Comparison of ENCODE assay signal across 20 cellular contexts in the genomic region with DNA sequence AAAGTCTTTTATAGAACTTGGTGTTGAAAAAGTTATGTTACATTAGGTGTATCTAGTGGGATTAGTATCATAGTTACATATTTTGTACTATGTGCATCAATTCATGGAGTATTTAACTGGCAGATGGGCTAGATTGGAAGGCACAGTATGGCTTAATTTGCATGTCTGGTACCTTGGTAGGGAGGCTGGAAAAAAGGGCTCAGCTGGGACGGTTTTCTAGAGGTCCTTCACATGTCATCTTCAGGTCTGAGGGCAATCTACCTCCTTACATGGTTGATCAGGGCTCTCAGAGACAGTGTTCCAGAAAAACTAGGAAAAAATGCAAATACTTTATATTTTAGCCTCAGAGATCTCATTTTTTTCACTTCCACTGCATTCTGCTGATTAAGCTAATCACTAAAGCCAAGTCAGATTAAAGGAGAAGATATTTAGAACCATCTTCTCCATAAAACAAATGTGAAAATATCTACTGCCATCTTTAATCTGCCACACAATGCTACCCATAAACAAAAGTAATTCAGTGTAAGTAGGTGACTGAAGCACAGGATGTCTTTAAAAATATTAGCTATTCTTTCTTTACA.
DNase-seq lines count a peak whose midpoint lies in the region; ATAC-seq, FAIRE-seq and TF ChIP-seq lines count a peak whose summit lies in the region.
"Had no signal": no experiment of that assay in that cellular context is flagged by ENCODE, and none has a peak within 500 bp of the region (broad histone marks: within the 10 kb centered on the region; RNA-seq: fewer than 3 reads in every experiment).

No MANE protein-coding gene starts in this region.

- H3K36me3 ChIP-seq in IMR-90 (ENCODE audit: control insufficient read depth, insufficient read depth, low read length) (no peaks in the 10 kb centered on the region), kidney (ENCODE audit: control insufficient read depth in 1 of 2, insufficient read depth in 2 of 2, low read length in 2 of 2) (no peaks in the 10 kb centered on the region)

- no peak overlapping the region for H3K14ac ChIP-seq in IMR-90 (replicated peaks; ENCODE audit: low read depth, low read length)

- no peak overlapping the region for H2BK20ac ChIP-seq in IMR-90 (ENCODE audit: low read depth, low read length)

- H2AK9ac ChIP-seq in IMR-90 (replicated peaks; ENCODE audit: low read depth, low read length, poor library complexity) = no peak overlapping the region

- H2AK5ac ChIP-seq in IMR-90 (ENCODE audit: low read depth, low read length) = no peak overlapping the region

- WGBS in IMR-90 (ENCODE audit: extremely low coverage in 2 of 2, insufficient read length in 1 of 2), 2 experiments = no CpG with 5 or more reads among the region's 1 CpG

- no peaks in the 10 kb centered on the region for H3K79me1 ChIP-seq in IMR-90 (ENCODE audit: low read depth in 1 of 2, low read length in 2 of 2)

- H2BK15ac ChIP-seq in IMR-90 (ENCODE audit: low read depth, low read length) = no peak overlapping the region

- H3K4me2 ChIP-seq in IMR-90 (ENCODE audit: low read depth, low read length) = no peak overlapping the region

- CTCF ChIA-PET in IMR-90 (lab: Yijun Ruan, JAX) = interaction anchor here (0.8 kb wide), 1 partner anchor 42 kb away, joined by 3 read pairs; no protein-coding TSS in a partner anchor

- no peak overlapping the region for H3K4ac ChIP-seq in IMR-90 (ENCODE audit: low read depth, low read length)

- peak; percentile 21 for FAIRE-seq in D721Med (lab: Jason Lieb, UNC)
- FAIRE-seq in kidney (lab: Jason Lieb, UNC) = no peak
- FAIRE-seq: A204.1, GM12892, GM18507, HTR-8/SVneo had no signal

- H3K27me3 ChIP-seq in IMR-90 (ENCODE audit: control insufficient read depth, insufficient read depth, low read length) = no peaks in the 10 kb centered on the region

- no peak overlapping the region for H4K5ac ChIP-seq in IMR-90 (ENCODE audit: low read depth, low read length)

- TF ChIP-seq CTCF in D721Med (IDR thresholded peaks at IDR 0.05; ENCODE audit: insufficient read depth, missing control alignments) (no peak), IMR-90 (conservative IDR thresholded peaks at IDR 0.05; ENCODE audit: low read depth, low read length) (no peak), kidney (IDR thresholded peaks at IDR 0.05; ENCODE audit: borderline replicate concordance, extremely low read depth, insufficient read depth) (no peak)

- H3K9me3 ChIP-seq in IMR-90 (ENCODE audit: control insufficient read depth, insufficient read depth, low read length) = no peaks in the 10 kb centered on the region
- H3K9me3 ChIP-seq in kidney (ENCODE audit: control insufficient read depth in 1 of 2, low read length in 2 of 2) = no peaks in the 10 kb centered on the region
- H3K9me3 ChIP-seq: Caco-2 had no signal

- H3K4me3 ChIP-seq in IMR-90 (ENCODE audit: insufficient read depth, low read depth, low read length) (no peak overlapping the region), kidney (ENCODE audit: low read length in 2 of 2) (no peak overlapping the region)

- no peak for ATAC-seq in IMR-90 (ENCODE audit: low read depth)
- no peak for ATAC-seq in left lobe of liver
- ATAC-seq: HCT116 had no signal

- no peaks in the 10 kb centered on the region for H3K4me1 ChIP-seq in IMR-90 (ENCODE audit: control insufficient read depth, insufficient read depth, low read length)
- no peaks in the 10 kb centered on the region for H3K4me1 ChIP-seq in kidney (ENCODE audit: control insufficient read depth in 1 of 2, insufficient read depth in 1 of 2, low read depth in 1 of 2, low read length in 2 of 2)
- H3K4me1 ChIP-seq: Caco-2 had no signal

- BruUV-seq in IMR-90 (replicated peaks; lab: Mats Ljungman, UMichigan) = no TSS peak

- POLR2A ChIA-PET in IMR-90 (lab: Charles Lee; ENCODE audit: unreplicated experiment) = no interaction called here

- TF ChIP-seq RAD21 in IMR-90 (IDR thresholded peaks at IDR 0.05; ENCODE audit: low read length) = no peak

- no peak overlapping the region for H3K18ac ChIP-seq in IMR-90 (ENCODE audit: low read depth, low read length)

- no peak overlapping the region for H2AFZ ChIP-seq in IMR-90 (replicated peaks; ENCODE audit: low read length, poor library complexity)

- H4K20me1 ChIP-seq in IMR-90 (ENCODE audit: insufficient read depth, low read length) = no peaks in the 10 kb centered on the region

- no peak overlapping the region for H3K23ac ChIP-seq in IMR-90 (ENCODE audit: low read depth, low read length)

- H2BK120ac ChIP-seq in IMR-90 (ENCODE audit: low read depth, low read length) = no peak overlapping the region

- no peak overlapping the region for H4K91ac ChIP-seq in IMR-90 (ENCODE audit: insufficient read depth, low read depth, low read length)

- in situ Hi-C loops in IMR-90 (cut with MboI; ENCODE audit: low sequenced_read_pairs) = no loop called here

- H4K8ac ChIP-seq in IMR-90 (ENCODE audit: low read depth in 2 of 2, low read length in 2 of 2) = no peak overlapping the region

- dilution Hi-C loops in IMR-90 (cut with HindIII; ENCODE audit: low sequenced_read_pairs, unreplicated experiment) = no loop called here

- no peak for TF ChIP-seq POLR2A in IMR-90 (IDR thresholded peaks at IDR 0.05; ENCODE audit: low read depth, low read length)

- DNase-seq in D721Med (ENCODE audit: insufficient read length, low spot score) (no peak), IMR-90 (no peak), NCI-H69 (lab: John Stamatoyannopoulos, UW) (peak; percentile 17), kidney (no peak), left lobe of liver (ENCODE audit: low spot score) (no peak), dermis blood vessel endothelial cell (no peak)
- DNase-seq: Caco-2; CD4-positive, alpha-beta T cell; DMS153; DMS79; GDM1; GOT3; H7; HFFc6 had no signal

- H3K9ac ChIP-seq in IMR-90 (ENCODE audit: low read depth, low read length) (no peak overlapping the region), kidney (ENCODE audit: low read length in 2 of 2) (no peak overlapping the region)

- intact Hi-C loops in IMR-90 (cut with micrococcal nuclease) = loop anchor here (10.0 kb wide), 1 partner anchor 1077 kb away; no protein-coding TSS in a partner anchor
- intact Hi-C loops in kidney (cut with DNase I) = no loop called here

- no peak overlapping the region for H2BK5ac ChIP-seq in IMR-90 (ENCODE audit: low read depth, low read length, poor library complexity, severe bottlenecking)

- no peaks in the 10 kb centered on the region for H3K9me1 ChIP-seq in IMR-90 (ENCODE audit: insufficient read depth, low read length)

- no peak overlapping the region for H3K27ac ChIP-seq in IMR-90 (ENCODE audit: insufficient read depth, low read length)
- H3K27ac ChIP-seq in kidney (ENCODE audit: low read depth in 2 of 2, low read length in 2 of 2) = no peak overlapping the region
- H3K27ac ChIP-seq: C4-2B had no signal

- H3K56ac ChIP-seq in IMR-90 (ENCODE audit: extremely low read depth, insufficient read depth, low read length) = no peak overlapping the region

TF ChIP-seq in IMR-90, 13 proteins besides CTCF, POLR2A, EP300 and RAD21:
- TF ChIP-seq MAFK (IDR thresholded peaks at IDR 0.05; ENCODE audit: low read depth, low read length) = peak; percentile 43
- no peak for TF ChIP-seq CEBPB (IDR thresholded peaks at IDR 0.05; ENCODE audit: low read depth, low read length)
TF ChIP-seq in IMR-90: peak in this region for 1.
